In genomic region chr5:144203750-144204596, GRCh38 we compare ENCODE assay signal across 9 cellular contexts. TPM values are rescaled to one million over a fixed set of nuclear protein-coding genes. Genes with fewer than 3 reads are reported as not detected.
DNase-seq lines count a peak whose midpoint lies in the region; ATAC-seq and TF ChIP-seq lines count a peak whose summit lies in the region.
"Had no signal": no experiment of that assay in that cellular context is flagged by ENCODE, and none has a peak within 500 bp of the region (broad histone marks: within the 10 kb centered on the region; RNA-seq: fewer than 3 reads in every experiment).

No MANE protein-coding gene starts in this region.

- no peaks in the 10 kb centered on the region for H3K36me3 Mint-ChIP-seq in T-cell
- H3K36me3 Mint-ChIP-seq: IgD-negative memory B cell had no signal

- CTCF ChIA-PET in T-cell (lab: Charles Lee) = interaction anchor here (0.6 to 2.1 kb wide), 25 partner anchors 8 to 1957 kb away, joined by 3 to 20 read pairs (median 5); partner anchors contain the start of genes KCTD16 (in 1 of the 2) and YIPF5 (in 1 of the 2)

- ATAC-seq in HG02571 (IDR thresholded peaks at IDR 0.05; ENCODE audit: unreplicated experiment) (peak; percentile 78), T-cell (replicated peaks in 1 of 4) (peak in 3 of 4 experiments; percentile 43 to 66 (median 55)), GM19023 (IDR thresholded peaks at IDR 0.05; ENCODE audit: unreplicated experiment) (no peak)

- DNase-seq in AG08396 (ENCODE audit: low spot score) (peak; percentile 48), GM12865 (ENCODE audit: low read depth) (peak; percentile 70), NCI-H1092 treated with DMSO at 0.1 percent for 48 hours (lab: John Stamatoyannopoulos, UW) (peak; percentile 65), T-cell (peak in 16 of 34 experiments; percentile 3 to 37 (median 18)), epithelial cell of esophagus (ENCODE audit: low read depth) (peak; percentile 79), mucosa of gallbladder (ENCODE audit: low spot score) (peak; percentile 51)

- peaks cover 0 to 5% (median 4%) of the 10 kb centered on the region in 3 donors for H3K4me1 Mint-ChIP-seq in T-cell

- H3K9me3 Mint-ChIP-seq in T-cell = no peaks in the 10 kb centered on the region
- H3K9me3 Mint-ChIP-seq: IgD-negative memory B cell had no signal

- POLR2A ChIA-PET in T-cell (lab: Charles Lee) = interaction anchor here (0.6 to 0.7 kb wide), 2 partner anchors 273 to 807 kb away, joined by 3 to 4 read pairs; no protein-coding TSS in a partner anchor

- no peak overlapping the region for H3K27ac Mint-ChIP-seq in T-cell
- H3K27ac Mint-ChIP-seq: IgD-negative memory B cell had no signal

- H3K4me3 ChIP-seq in GM12865 (ENCODE audit: low read depth, low read length) (no peak overlapping the region), epithelial cell of esophagus (ENCODE audit: low read length) (no peak overlapping the region)

- H3K27me3 Mint-ChIP-seq in T-cell = peaks cover 54 to 60% of the 10 kb centered on the region in 2 donors

- TF ChIP-seq CTCF in GM12865 (IDR thresholded peaks at IDR 0.05; ENCODE audit: insufficient read depth, low read depth, low read length, missing control alignments) (peak; percentile 76), epithelial cell of esophagus (IDR thresholded peaks at IDR 0.05; ENCODE audit: insufficient read depth, low read depth, low read length, missing control alignments) (peak; percentile 94)

- H3K4me3 Mint-ChIP-seq in T-cell = no peak overlapping the region
- H3K4me3 Mint-ChIP-seq: IgD-negative memory B cell had no signal

RNA-seq across cellular contexts. Expression of gene KCTD16, which starts 33.3 kb away (rescaled TPM):
- under 1 TPM in 4 of 5 donors, not detected in 1; 0.03 to 0.20 (median 0.10) TPM for total RNA-seq in T-cell
- total RNA-seq in mucosa of gallbladder = 0.35 TPM

RNA-seq across cellular contexts. Expression of gene YIPF5, which starts 33.5 kb away (rescaled TPM):
- total RNA-seq in T-cell (10 to 100 TPM; 32.8 to 47.1 (median 41.2) TPM), mucosa of gallbladder (48.6 TPM)
